In the genomic region with DNA sequence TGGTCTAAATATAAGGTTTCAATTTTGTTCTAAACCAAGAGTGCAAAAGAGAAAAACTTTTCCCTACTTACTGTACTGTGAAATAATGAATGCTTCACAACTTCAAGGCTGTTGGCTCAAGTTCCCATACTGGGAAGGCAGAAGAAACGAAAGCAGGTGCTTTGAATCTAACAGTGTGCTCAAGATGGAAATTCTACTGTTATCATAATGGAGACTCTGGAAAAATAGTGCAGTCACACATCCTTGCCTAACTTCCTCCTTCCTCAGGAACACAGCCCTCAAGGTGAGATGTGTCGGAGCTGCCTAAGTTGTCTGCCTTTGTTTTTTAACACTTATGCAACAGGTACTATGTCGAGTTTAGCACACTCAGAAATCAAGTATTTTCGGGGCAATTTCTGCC, we compare ENCODE assay signal across 30 cellular contexts.
"Had no signal": no experiment of that assay in that cellular context is flagged by ENCODE, and none has a peak within 500 bp of the region (broad histone marks: within the 10 kb centered on the region; RNA-seq: fewer than 3 reads in every experiment).

No MANE protein-coding gene starts in this region.

- H3K4me3 ChIP-seq: esophagus squamous epithelium had no signal

- H3K27ac ChIP-seq: epithelial cell of prostate, esophagus squamous epithelium, WERI-Rb-1 had no signal

- H3K27me3 ChIP-seq: esophagus squamous epithelium had no signal

- H3K4me1 ChIP-seq: esophagus squamous epithelium had no signal

- H3K36me3 ChIP-seq: esophagus squamous epithelium, WERI-Rb-1 had no signal

- H3K9me3 ChIP-seq: esophagus squamous epithelium had no signal

- DNase-seq: activated B cell treated with CpG ODN at 0.5 μM for 24 hours; activated CD4-positive, alpha-beta T cell treated with anti-CD3 and anti-CD28 coated beads for 48 hours; activated CD4-positive, alpha-beta T cell treated with anti-CD3 and anti-CD28 coated beads, Interleukin-2, amount 50 U/mL, for 1 hour; activated CD4-positive, alpha-beta T cell treated with anti-CD3 and anti-CD28 coated beads, Interleukin-2, amount 50 U/mL, for 48 hours; activated CD8-positive, alpha-beta memory T cell treated with anti-CD3 and anti-CD28 coated beads for 24 hours; activated CD8-positive, alpha-beta T cell treated with anti-CD3 and anti-CD28 coated beads for 36 hours; activated effector memory CD4-positive, alpha-beta T cell treated with Interleukin-2 at 50 U/mL for 16 hours; activated gamma-delta T cell treated with Interleukin-2 at 50 U/mL for 16 hours; activated naive CD4-positive, alpha-beta T cell treated with anti-CD3 and anti-CD28 coated beads, Interleukin-2, amount 50 U/mL, for 16 hours; activated naive CD4-positive, alpha-beta T cell treated with Interleukin-2 at 50 U/mL for 16 hours; activated T-cell treated with anti-CD3 and anti-CD28 coated beads, Interleukin-2, amount 50 U/mL, for 4 hours; amniotic stem cell; anterior cingulate cortex; caudate nucleus; cortex of kidney; effector CD8-positive, alpha-beta T cell; esophagus squamous epithelium; foreskin melanocyte; head of caudate nucleus; T-helper 1 cell; T-helper 17 cell; T1000; WERI-Rb-1 had no signal

- ATAC-seq: activated CD4-positive, CD25-positive, alpha-beta regulatory T cell treated with anti-CD3 and anti-CD28 coated beads, Interleukin-2, amount 50 U/mL, for 24 hours; activated CD8-positive, alpha-beta T cell treated with anti-CD3 and anti-CD28 coated beads for 36 hours; activated T-cell treated with anti-CD3 and anti-CD28 coated beads, Interleukin-2, amount 50 U/mL, for 4 hours; activated T-helper 17 cell treated with anti-CD3 and anti-CD28 coated beads, Interleukin-2, amount 50 U/mL, for 72 hours; T-helper 17 cell had no signal

- FAIRE-seq: astrocyte, colon, endometrium, endothelial cell of umbilical vein had no signal
